Comparison of ENCODE assay signal across 7 cellular contexts in the genomic region with DNA sequence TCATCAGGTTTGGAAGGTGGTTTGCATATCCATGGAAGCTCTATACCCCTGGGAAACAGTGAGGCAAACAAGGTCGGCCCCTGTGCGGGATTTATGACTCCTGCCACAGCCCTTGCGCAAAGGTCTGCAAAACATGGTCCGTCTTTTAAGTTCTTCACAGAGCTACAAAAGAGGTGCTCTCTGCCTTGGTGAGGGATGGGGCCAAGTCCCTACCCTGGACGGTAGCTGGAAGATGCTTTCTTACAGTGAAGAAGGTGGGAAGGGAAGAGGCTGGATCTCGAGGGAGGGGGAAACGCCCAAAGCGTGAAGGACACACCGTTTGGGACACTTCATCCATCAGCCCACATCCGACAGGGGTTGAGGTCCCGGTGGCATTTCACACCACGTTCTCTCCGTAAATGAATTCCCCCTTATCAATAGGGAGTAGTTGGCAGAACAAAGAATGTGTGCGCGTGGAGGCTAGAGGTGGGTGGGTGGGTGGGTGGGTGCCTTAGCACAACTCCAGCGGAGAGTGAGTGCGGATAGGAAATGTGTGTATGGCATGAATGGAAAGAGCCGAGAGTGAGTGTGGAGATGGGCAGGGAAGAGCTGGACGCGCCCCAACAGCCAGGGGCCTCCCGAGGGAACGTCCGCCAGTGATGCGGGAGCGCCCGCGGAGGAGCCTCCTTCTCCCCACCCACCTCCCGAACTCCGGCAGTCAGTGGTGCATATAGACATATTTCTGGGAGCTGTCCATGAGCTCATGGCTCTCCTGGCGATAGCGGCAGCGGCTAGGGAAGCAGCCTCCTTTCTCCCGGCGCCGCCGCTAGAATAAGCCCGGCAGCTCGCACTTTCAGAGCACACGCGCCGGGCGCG.
DNase-seq lines count a peak whose midpoint lies in the region; FAIRE-seq and TF ChIP-seq lines count a peak whose summit lies in the region.

No MANE protein-coding gene starts in this region.

- H3K27me3 ChIP-seq in HAP-1 (ENCODE audit: low read depth) (no peaks in the 10 kb centered on the region), NT2/D1 (ENCODE audit: insufficient read depth, insufficient read length) (no peaks in the 10 kb centered on the region), bronchial epithelial cell (ENCODE audit: control insufficient read depth, insufficient read depth, low read length) (peaks cover 19% of the 10 kb centered on the region), skeletal muscle tissue (ENCODE audit: control insufficient read depth in 3 of 3, insufficient read depth in 3 of 3, low read length in 3 of 3) (peaks cover 0 to 4% (median 0%) of the 10 kb centered on the region in 3 donors)

- H3K4me3 ChIP-seq in HAP-1: peak overlapping the region; percentile 42
- peak overlapping the region; percentile 72 for H3K4me3 ChIP-seq in NT2/D1 (ENCODE audit: insufficient read length, low read depth)
- H3K4me3 ChIP-seq in bronchial epithelial cell (ENCODE audit: low read depth, low read length): peak overlapping the region; percentile 5
- peak overlapping the region; percentile 62 to 76 (median 65) for H3K4me3 ChIP-seq in skeletal muscle tissue (ENCODE audit: low read length in 3 of 3)

- no peak overlapping the region for H3K27ac ChIP-seq in skeletal muscle tissue (ENCODE audit: low read depth, low read length)

- H3K36me3 Mint-ChIP-seq in immature natural killer cell: peaks cover 3 to 5% (median 4%) of the 10 kb centered on the region in 3 donors

- in situ Hi-C loops in HAP-1 (cut with MboI; ENCODE audit: low sequenced_read_pairs): no loop called here

- H3K4me1 ChIP-seq in HAP-1 (peaks cover 16% of the 10 kb centered on the region), NT2/D1 (ENCODE audit: insufficient read depth, insufficient read length) (no peaks in the 10 kb centered on the region), skeletal muscle tissue (ENCODE audit: control insufficient read depth in 3 of 3, insufficient read depth in 3 of 3, low read length in 3 of 3) (peaks cover 4 to 11% (median 6%) of the 10 kb centered on the region in 3 donors)

- peaks cover 0 to 13% (median 0%) of the 10 kb centered on the region in 6 donors for H3K9me3 Mint-ChIP-seq in immature natural killer cell

- H3K9ac ChIP-seq in NT2/D1 (ENCODE audit: insufficient read length, low read depth) (peak overlapping the region; percentile 97), skeletal muscle tissue (ENCODE audit: low read depth in 1 of 3, low read length in 3 of 3) (peak overlapping the region in 2 of 3 donors; percentile 60 to 74)

- peak overlapping the region; percentile 69 to 82 (median 74) for H3K4me3 Mint-ChIP-seq in immature natural killer cell

- H3K27me3 Mint-ChIP-seq in immature natural killer cell (ENCODE audit: low read depth in 3 of 3): peaks cover 11 to 37% (median 14%) of the 10 kb centered on the region in 3 donors

- no peak for TF ChIP-seq CTCF in bronchial epithelial cell (IDR thresholded peaks at IDR 0.05; ENCODE audit: insufficient read depth, low read length, severe bottlenecking)

- H3K4me1 Mint-ChIP-seq in immature natural killer cell: peaks cover 17 to 23% of the 10 kb centered on the region in 2 donors

- H3K27ac Mint-ChIP-seq in immature natural killer cell: peak overlapping the region in 1 of 6 donors; percentile 29

- no peaks in the 10 kb centered on the region for H3K36me3 ChIP-seq in HAP-1 (replicated peaks)
- H3K36me3 ChIP-seq in NT2/D1 (ENCODE audit: insufficient read depth, insufficient read length, low read length): peaks cover 1% of the 10 kb centered on the region
- no peaks in the 10 kb centered on the region for H3K36me3 ChIP-seq in bronchial epithelial cell (ENCODE audit: control insufficient read depth, insufficient read depth, low read length)
- no peaks in the 10 kb centered on the region for H3K36me3 ChIP-seq in skeletal muscle tissue (ENCODE audit: control insufficient read depth in 3 of 3, insufficient read depth in 3 of 3, low read length in 3 of 3)

- peak; percentile 72 for DNase-seq in GM03348 (ENCODE audit: low spot score)
- peak; percentile 75 to 84 for DNase-seq in HAP-1 (ENCODE audit: low spot score in 2 of 2)
- DNase-seq in NT2/D1 (ENCODE audit: low read depth, low spot score): no peak
- peak; percentile 45 for DNase-seq in bronchial epithelial cell (ENCODE audit: low read depth)
- no peak for DNase-seq in immature natural killer cell
- DNase-seq in activated CD4-positive, CD25-positive, alpha-beta regulatory T cell (lab: John Stamatoyannopoulos, UW): no peak

- no peak for FAIRE-seq in bronchial epithelial cell (lab: Jason Lieb, UNC)

- no peaks in the 10 kb centered on the region for H3K9me3 ChIP-seq in HAP-1
- no peaks in the 10 kb centered on the region for H3K9me3 ChIP-seq in NT2/D1 (ENCODE audit: insufficient read depth, low read length)
- H3K9me3 ChIP-seq in skeletal muscle tissue (ENCODE audit: control insufficient read depth in 3 of 3, low read length in 3 of 3): no peaks in the 10 kb centered on the region

Comparison
In these comparisons a context has a peak if more than half of its experiments do, and no peak if none do; other contexts are left out.
1. DNase-seq: peak in GM03348 (single experiment), HAP-1 (2 of 2) and bronchial epithelial cell (single experiment); none in NT2/D1 (single experiment), immature natural killer cell (0 of 3) and activated CD4-positive, CD25-positive, alpha-beta regulatory T cell (0 of 4).
2. H3K4me3 ChIP-seq: peak in every context shown above with its lines; median percentile 72 in NT2/D1; 65 in skeletal muscle tissue; 42 in HAP-1; 5 in bronchial epithelial cell.